In the genomic region with DNA sequence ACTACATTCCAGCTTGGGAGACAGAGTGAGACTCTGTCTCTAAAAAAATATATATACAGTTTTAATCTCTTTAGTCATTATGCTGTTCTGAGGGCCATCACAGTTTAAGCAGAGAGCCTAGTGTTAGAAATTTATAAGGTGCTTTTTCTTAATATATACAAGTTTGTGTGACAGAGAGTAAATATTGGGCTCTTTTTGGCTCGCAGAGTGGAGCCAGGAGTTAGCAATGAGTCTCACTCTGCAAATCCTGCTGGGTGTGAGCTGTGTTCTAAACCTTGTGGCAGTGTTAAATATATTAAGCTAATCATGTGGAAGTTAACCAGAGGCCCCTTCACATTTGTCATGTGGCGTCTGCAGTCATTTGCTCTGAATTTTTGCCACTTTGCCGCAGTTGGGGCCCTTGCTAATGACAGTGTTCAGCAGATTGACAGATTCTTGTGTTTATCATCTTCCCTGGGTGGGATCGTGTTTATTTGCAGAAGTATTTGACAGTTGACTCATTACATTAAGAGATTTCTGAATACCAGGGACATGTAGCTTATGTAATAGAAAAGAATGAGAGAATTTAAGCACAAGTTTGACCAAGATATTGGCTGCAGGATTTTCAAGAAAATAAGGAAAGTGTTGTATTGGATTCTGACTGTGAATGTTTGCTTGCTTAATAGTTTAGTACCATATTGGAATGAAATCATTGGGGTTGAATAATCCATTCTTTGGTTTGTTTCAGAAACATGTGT, we compare ENCODE assay signal across 19 cellular contexts. TPM values are rescaled to one million over a fixed set of nuclear protein-coding genes. Genes with fewer than 3 reads are reported as not detected.
A peak's percentile ranks its signal among the peaks of the same experiment; 100 is the strongest.
DNase-seq lines count a peak whose midpoint lies in the region; ATAC-seq and TF ChIP-seq lines count a peak whose summit lies in the region.
"Had no signal": no experiment of that assay in that cellular context is flagged by ENCODE, and none has a peak within 500 bp of the region (broad histone marks: within the 10 kb centered on the region; RNA-seq: fewer than 3 reads in every experiment).

No MANE protein-coding gene starts in this region.

- H3K27me3 Mint-ChIP-seq in chondrocyte (ENCODE audit: low read depth) (no peaks in the 10 kb centered on the region), neural progenitor cell (ENCODE audit: insufficient read depth, low read depth) (peaks cover 6% of the 10 kb centered on the region), natural killer cell (ENCODE audit: low read depth in 2 of 2) (no peaks in the 10 kb centered on the region)
- H3K27me3 Mint-ChIP-seq: CD4-positive, CD25-positive, alpha-beta regulatory T cell had no signal

- TF ChIP-seq CTCF in chondrocyte (IDR thresholded peaks at IDR 0.05), result no peak
- TF ChIP-seq CTCF in neural progenitor cell (IDR thresholded peaks at IDR 0.05), result no peak
- no peak for TF ChIP-seq CTCF in WERI-Rb-1 (IDR thresholded peaks at IDR 0.05; ENCODE audit: low read depth, low read length)
- no peak for TF ChIP-seq CTCF in natural killer cell (IDR thresholded peaks at IDR 0.05)

- H3K9me3 ChIP-seq in neural progenitor cell (ENCODE audit: low read depth) (no peaks in the 10 kb centered on the region), WERI-Rb-1 (ENCODE audit: severe bottlenecking) (no peaks in the 10 kb centered on the region)
- H3K9me3 ChIP-seq: A549 had no signal

- DNase-seq in EH (ENCODE audit: low read depth) (peak; percentile 52), NCI-H1417 treated with DMSO at 0.1 percent for 48 hours (lab: John Stamatoyannopoulos, UW) (peak; percentile 51), chondrocyte (ENCODE audit: low spot score) (no peak), neural progenitor cell (ENCODE audit: low spot score) (no peak), WERI-Rb-1 (no peak), natural killer cell (no peak)
- DNase-seq: AML-193; CD4-positive, CD25-positive, alpha-beta regulatory T cell; DMS53; Karpas-422; NCI-H1105 treated with DMSO at 0.1 percent for 48 hours; NCI-H2029 treated with DMSO at 0.1 percent for 48 hours; NCI-H524 treated with DMSO at 0.1 percent for 48 hours; PC-9 had no signal

- H3K4me3 Mint-ChIP-seq in chondrocyte (ENCODE audit: unreplicated experiment), result no peak overlapping the region
- no peak overlapping the region for H3K4me3 Mint-ChIP-seq in neural progenitor cell
- no peak overlapping the region for H3K4me3 Mint-ChIP-seq in natural killer cell
- H3K4me3 Mint-ChIP-seq: CD4-positive, CD25-positive, alpha-beta regulatory T cell had no signal

- no peaks in the 10 kb centered on the region for H3K4me1 ChIP-seq in neural progenitor cell

- peaks cover 9% of the 10 kb centered on the region for H3K36me3 Mint-ChIP-seq in chondrocyte (ENCODE audit: low read depth)
- no peaks in the 10 kb centered on the region for H3K36me3 Mint-ChIP-seq in neural progenitor cell
- no peaks in the 10 kb centered on the region for H3K36me3 Mint-ChIP-seq in natural killer cell

- no peaks in the 10 kb centered on the region for H3K79me2 ChIP-seq in neural progenitor cell (ENCODE audit: low read depth)

- no peaks in the 10 kb centered on the region for H4K20me1 ChIP-seq in neural progenitor cell (ENCODE audit: low read depth)

- H3K4me1 Mint-ChIP-seq in chondrocyte (ENCODE audit: low read depth), result peaks cover 60% of the 10 kb centered on the region
- H3K4me1 Mint-ChIP-seq in neural progenitor cell, result peaks cover 2% of the 10 kb centered on the region
- H3K4me1 Mint-ChIP-seq in natural killer cell, result no peaks in the 10 kb centered on the region

- H2AFZ ChIP-seq in neural progenitor cell (replicated peaks), result no peak overlapping the region
- H2AFZ ChIP-seq: PC-9 had no signal

- peak overlapping the region; percentile 19 for H3K27ac Mint-ChIP-seq in chondrocyte (ENCODE audit: unreplicated experiment)
- no peak overlapping the region for H3K27ac Mint-ChIP-seq in neural progenitor cell
- no peak overlapping the region for H3K27ac Mint-ChIP-seq in natural killer cell

- no peak for ATAC-seq in GM21423 (IDR thresholded peaks at IDR 0.05; ENCODE audit: unreplicated experiment)
- ATAC-seq in GM18498 (IDR thresholded peaks at IDR 0.05; ENCODE audit: unreplicated experiment), result no peak
- no peak for ATAC-seq in natural killer cell
- ATAC-seq: A549, GM12878 had no signal

- no peaks in the 10 kb centered on the region for H3K36me3 ChIP-seq in neural progenitor cell
- H3K36me3 ChIP-seq in WERI-Rb-1, result no peaks in the 10 kb centered on the region

- H3K27ac ChIP-seq in neural progenitor cell, result no peak overlapping the region
- no peak overlapping the region for H3K27ac ChIP-seq in WERI-Rb-1
- H3K27ac ChIP-seq: A549, PC-9, SK-N-MC had no signal

- peak overlapping the region; percentile 27 for H3K9ac ChIP-seq in neural progenitor cell

- intact Hi-C loops in natural killer cell (cut with micrococcal nuclease), result no loop called here

- H3K4me3 ChIP-seq in neural progenitor cell (no peak overlapping the region), WERI-Rb-1 (ENCODE audit: low read depth, low read length) (no peak overlapping the region)
- H3K4me3 ChIP-seq: A549, GM12878, PC-9, SK-N-MC had no signal

- no peak overlapping the region for H3K4me2 ChIP-seq in neural progenitor cell
- H3K4me2 ChIP-seq: A549, PC-9 had no signal

- no peaks in the 10 kb centered on the region for H3K9me3 Mint-ChIP-seq in chondrocyte (ENCODE audit: low read depth)
- no peaks in the 10 kb centered on the region for H3K9me3 Mint-ChIP-seq in neural progenitor cell
- no peaks in the 10 kb centered on the region for H3K9me3 Mint-ChIP-seq in natural killer cell
- H3K9me3 Mint-ChIP-seq: CD4-positive, CD25-positive, alpha-beta regulatory T cell had no signal

- no peaks in the 10 kb centered on the region for H3F3A ChIP-seq in neural progenitor cell (ENCODE audit: low read depth)

- no peaks in the 10 kb centered on the region for H3K27me3 ChIP-seq in neural progenitor cell
- H3K27me3 ChIP-seq in WERI-Rb-1 (ENCODE audit: insufficient read depth, low read depth, severe bottlenecking), result no peaks in the 10 kb centered on the region

RNA-seq across cellular contexts. Expression of gene SPATA2, which starts 37.9 kb away (rescaled TPM):
- total RNA-seq in chondrocyte (5.6 to 6.5 TPM (median 5.9 TPM) in 3 replicates), neural progenitor cell (ENCODE audit: low replicate concordance) (4.0 and 5.0 TPM in 2 replicates), natural killer cell (10 to 100 TPM; 16.4 to 25.8 (median 25.1) TPM)

RNA-seq across cellular contexts. Expression of gene RNF114, which starts 58.8 kb away (rescaled TPM):
- total RNA-seq in chondrocyte (45.4 to 49.5 TPM (median 46.2 TPM) in 3 replicates), neural progenitor cell (ENCODE audit: low replicate concordance) (41.3 and 105 TPM in 2 replicates), natural killer cell (100 to 1,000 TPM in 2 of 3 donors, 10 to 100 TPM in 1; 92.3 to 108 (median 100) TPM)

Comparison
In these comparisons a context has a peak if more than half of its experiments do, and no peak if none do; other contexts are left out.
1. DNase-seq: peak in EH (single experiment) and NCI-H1417 treated with DMSO at 0.1 percent for 48 hours (single experiment); none in chondrocyte (single experiment), neural progenitor cell (single experiment), WERI-Rb-1 (single experiment) and natural killer cell (single experiment).